In the genomic region with DNA sequence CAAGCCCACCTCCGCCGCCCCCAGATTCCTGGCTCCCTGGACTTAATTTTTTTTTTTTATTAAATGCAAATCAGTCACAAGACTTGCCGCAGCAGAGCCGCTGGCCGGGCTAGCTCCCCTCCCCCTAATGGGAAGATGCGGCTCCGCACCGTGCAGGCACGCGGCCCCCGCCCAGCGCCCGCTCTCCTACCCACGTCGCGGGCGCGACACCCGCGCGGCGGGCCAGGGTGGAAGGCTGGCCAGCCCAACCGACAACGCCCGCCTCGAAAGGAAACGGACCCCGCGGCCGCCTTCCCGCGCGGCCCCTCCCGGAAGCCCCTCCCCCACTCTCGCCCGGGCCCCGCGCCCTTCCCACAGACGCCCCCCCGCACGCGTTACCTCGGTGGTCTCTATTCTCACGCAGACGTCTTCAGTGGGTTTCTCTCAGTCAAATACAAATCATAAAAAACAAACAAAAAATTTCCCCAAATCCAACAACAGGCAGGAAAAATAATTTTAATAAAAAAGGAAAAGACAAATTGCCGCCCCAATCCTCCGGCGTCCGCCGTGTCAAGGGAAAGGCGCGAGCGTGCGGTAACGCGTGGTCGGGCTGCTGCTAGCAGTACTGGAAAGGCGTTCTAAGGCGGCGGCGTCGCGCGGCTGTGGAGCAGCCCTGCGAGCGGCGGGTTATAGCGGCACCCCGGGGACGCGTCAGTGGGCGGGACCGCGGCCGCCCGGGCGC, we compare ENCODE assay signal across 8 cellular contexts. TPM values are rescaled to one million over a fixed set of nuclear protein-coding genes. Genes with fewer than 3 reads are reported as not detected.
DNase-seq lines count a peak whose midpoint lies in the region; ATAC-seq and TF ChIP-seq lines count a peak whose summit lies in the region.

SLC38A2 (minus strand) TSS at position 643 of the 721 bp plus-strand sequence. CDS start 1,480 bp downstream, outside the sequence.

- intact Hi-C loops in activated CD4-positive, alpha-beta T cell treated with anti-CD3 and anti-CD28 coated beads for 36 hours (cut with DNase I, micrococcal nuclease), result loop anchor here (1.0 to 10.0 kb wide), 17 partner anchors 11 to 1450 kb away; partner anchors contain the start of genes SCAF11 (in 2 of the 2), ARID2 (in 1 of the 2) and RPAP3 (in 1 of the 2)

- POLR2A ChIA-PET in activated CD4-positive, alpha-beta T cell treated with anti-CD3 and anti-CD28 coated beads for 36 hours (lab: Charles Lee), result interaction anchor here (0.5 to 2.3 kb wide), 6 partner anchors 12 to 382 kb away, joined by 3 to 18 read pairs (median 4); partner anchors contain the start of genes SCAF11 and SLC38A1

- H3K27ac Mint-ChIP-seq in activated CD4-positive, alpha-beta T cell treated with anti-CD3 and anti-CD28 coated beads for 36 hours, result peak within 1 kb of the TSS; percentile 99
- peak within 1 kb of the TSS; percentile 99 for H3K27ac Mint-ChIP-seq in chondrocyte (ENCODE audit: unreplicated experiment)

- peaks cover 46% of the 10 kb centered on the region for H3K36me3 Mint-ChIP-seq in activated CD4-positive, alpha-beta T cell treated with anti-CD3 and anti-CD28 coated beads for 36 hours (ENCODE audit: low read depth)
- H3K36me3 Mint-ChIP-seq in chondrocyte (ENCODE audit: low read depth), result peaks cover 44% of the 10 kb centered on the region

- peak within 1 kb of the TSS; percentile 97 for H3K4me3 Mint-ChIP-seq in activated CD4-positive, alpha-beta T cell treated with anti-CD3 and anti-CD28 coated beads for 36 hours
- H3K4me3 Mint-ChIP-seq in chondrocyte (ENCODE audit: unreplicated experiment), result peak within 1 kb of the TSS; percentile 96

- CTCF ChIA-PET in activated CD4-positive, alpha-beta T cell treated with anti-CD3 and anti-CD28 coated beads for 36 hours (lab: Charles Lee), result interaction anchor here (0.6 kb wide), 1 partner anchor 456 kb away, joined by 3 read pairs; no protein-coding TSS in a partner anchor

- TF ChIP-seq CTCF in chondrocyte (IDR thresholded peaks at IDR 0.05), result peak; percentile 25

- peak; percentile 46 for ATAC-seq in GM18870 (IDR thresholded peaks at IDR 0.05; ENCODE audit: unreplicated experiment)
- ATAC-seq in HG03103 (IDR thresholded peaks at IDR 0.05; ENCODE audit: low read depth, unreplicated experiment), result peak; percentile 86
- ATAC-seq in activated CD4-positive, alpha-beta T cell treated with anti-CD3 and anti-CD28 coated beads for 36 hours, result peak; percentile 84

- DNase-seq in AG08396 (ENCODE audit: low spot score), result peak; percentile 96
- DNase-seq in NCI-H446 treated with DMSO at 0.1 percent for 48 hours (lab: John Stamatoyannopoulos, UW), result peak; percentile 68
- peak; percentile 98 for DNase-seq in activated CD4-positive, alpha-beta T cell treated with anti-CD3 and anti-CD28 coated beads for 36 hours
- peak; percentile 100 for DNase-seq in chondrocyte (ENCODE audit: low spot score)
- peak; percentile 87 for DNase-seq in kidney glomerular epithelial cell (lab: John Stamatoyannopoulos, UW)
- peak; percentile 30 to 95 for DNase-seq in stimulated activated CD4-positive, alpha-beta T cell treated with anti-CD3 and anti-CD28 coated beads, Interleukin-1b, Interleukin-23, amount 100 ng/mL, for 1 hour (ENCODE audit: low read depth in 2 of 2)

- H3K4me1 Mint-ChIP-seq in activated CD4-positive, alpha-beta T cell treated with anti-CD3 and anti-CD28 coated beads for 36 hours, result peaks cover 55% of the 10 kb centered on the region
- peaks cover 39% of the 10 kb centered on the region for H3K4me1 Mint-ChIP-seq in chondrocyte (ENCODE audit: low read depth)

- no peaks in the 10 kb centered on the region for H3K27me3 Mint-ChIP-seq in activated CD4-positive, alpha-beta T cell treated with anti-CD3 and anti-CD28 coated beads for 36 hours
- no peaks in the 10 kb centered on the region for H3K27me3 Mint-ChIP-seq in chondrocyte (ENCODE audit: low read depth)

- H3K9me3 Mint-ChIP-seq in activated CD4-positive, alpha-beta T cell treated with anti-CD3 and anti-CD28 coated beads for 36 hours (ENCODE audit: low read depth), result no peaks in the 10 kb centered on the region
- H3K9me3 Mint-ChIP-seq in chondrocyte (ENCODE audit: low read depth), result no peaks in the 10 kb centered on the region

RNA-seq across cellular contexts. Expression of gene SLC38A2, which starts in this region (rescaled TPM):
- total RNA-seq in activated CD4-positive, alpha-beta T cell treated with anti-CD3 and anti-CD28 coated beads for 36 hours, result 100 to 1,000 TPM; 211 to 296 TPM
- total RNA-seq in chondrocyte, result 580 to 614 TPM (median 596 TPM) in 3 replicates

Comparison
In these comparisons a context has a peak if more than half of its experiments do, and no peak if none do; other contexts are left out.
1. Peak in every context shown above with its lines: DNase-seq and ATAC-seq.